Comparison of ENCODE assay signal across 8 cellular contexts in genomic region chr1:65254320-65255087, GRCh38. TPM values are rescaled to one million over a fixed set of nuclear protein-coding genes. Genes with fewer than 3 reads are reported as not detected.
DNase-seq lines count a peak whose midpoint lies in the region; ATAC-seq and TF ChIP-seq lines count a peak whose summit lies in the region.

No MANE protein-coding gene starts in this region.

- peak overlapping the region in 1 of 2 donors; percentile 65 for H3K27ac Mint-ChIP-seq in activated naive CD4-positive, alpha-beta T cell treated with anti-CD3 and anti-CD28 coated beads, Interleukin-2, amount 50 U/mL, for 72 hours

- peak overlapping the region; percentile 69; the same call in 1 of the 2 replicates for H3K9ac ChIP-seq in MM.1S (ENCODE audit: low read length)

- peak overlapping the region; percentile 96 for H3K4me3 ChIP-seq in MM.1S (ENCODE audit: low read length)
- peak overlapping the region; percentile 72 for H3K4me3 ChIP-seq in upper lobe of right lung

- no peaks in the 10 kb centered on the region for H3K9me2 ChIP-seq in MM.1S (replicated peaks; ENCODE audit: insufficient read depth, low read length)

- no peaks in the 10 kb centered on the region for H3K27me3 ChIP-seq in MM.1S (replicated peaks; ENCODE audit: insufficient read depth, low read length)
- H3K27me3 ChIP-seq in upper lobe of right lung, result no peaks in the 10 kb centered on the region

- H3K9me3 ChIP-seq in MM.1S (replicated peaks; ENCODE audit: insufficient read depth, low read length), result no peaks in the 10 kb centered on the region
- no peaks in the 10 kb centered on the region for H3K9me3 ChIP-seq in upper lobe of right lung

- peaks cover 0 to 5% of the 10 kb centered on the region in 2 donors for H3K36me3 Mint-ChIP-seq in activated naive CD4-positive, alpha-beta T cell treated with anti-CD3 and anti-CD28 coated beads, Interleukin-2, amount 50 U/mL, for 72 hours

- DNase-seq in GM10248 (ENCODE audit: extremely low spot score), result peak; percentile 92
- DNase-seq in HCEC 1CT, result peak; percentile 69
- peak; percentile 93 for DNase-seq in MM.1S
- peak; percentile 85 to 89 for DNase-seq in activated naive CD4-positive, alpha-beta T cell treated with anti-CD3 and anti-CD28 coated beads, Interleukin-2, amount 50 U/mL, for 72 hours (ENCODE audit: low spot score in 2 of 2)
- DNase-seq in cardiac septum (ENCODE audit: low spot score), result peak; percentile 92
- DNase-seq in pons (ENCODE audit: low spot score), result peak; percentile 80
- DNase-seq in upper lobe of right lung, result peak; percentile 93

- no peaks in the 10 kb centered on the region for H4K20me1 ChIP-seq in MM.1S (ENCODE audit: insufficient read depth, low read length)

- peak; percentile 83 for ATAC-seq in SK-N-SH treated with all-trans-retinoic acid at 6 μM for 48 hours
- peak; percentile 96 for ATAC-seq in activated naive CD4-positive, alpha-beta T cell treated with anti-CD3 and anti-CD28 coated beads, Interleukin-2, amount 50 U/mL, for 72 hours
- peak; percentile 96 for ATAC-seq in upper lobe of right lung

- H3K4me1 ChIP-seq in MM.1S (ENCODE audit: low read length) (peaks cover 10% of the 10 kb centered on the region; the same call in 1 of the 2 replicates), upper lobe of right lung (peaks cover 3% of the 10 kb centered on the region)

- H3F3A ChIP-seq in MM.1S (ENCODE audit: insufficient read depth, low read length), result no peaks in the 10 kb centered on the region

- peak overlapping the region; percentile 98 for H3K4me2 ChIP-seq in MM.1S (ENCODE audit: low read depth, low read length)

- peak overlapping the region; percentile 96 for H2AFZ ChIP-seq in MM.1S (ENCODE audit: low read length)

- no peaks in the 10 kb centered on the region for H3K79me2 ChIP-seq in MM.1S (ENCODE audit: low read length)

- peak overlapping the region; percentile 41; the same call in 1 of the 2 replicates for H3K27ac ChIP-seq in MM.1S (ENCODE audit: low read length)
- H3K27ac ChIP-seq in upper lobe of right lung, result no peak overlapping the region

- TF ChIP-seq CTCF in GM10248 (IDR thresholded peaks at IDR 0.05; ENCODE audit: control extremely low read depth, extremely low read depth, low read depth, missing control alignments), result no peak
- TF ChIP-seq CTCF in MM.1S (IDR thresholded peaks at IDR 0.05; ENCODE audit: low read length), result no peak
- peak; percentile 15 for TF ChIP-seq CTCF in upper lobe of right lung (IDR thresholded peaks at IDR 0.05)

- H3K36me3 ChIP-seq in MM.1S (replicated peaks; ENCODE audit: insufficient read depth, low read length) (no peaks in the 10 kb centered on the region), upper lobe of right lung (no peaks in the 10 kb centered on the region)

- CTCF ChIA-PET in GM10248 (lab: Yijun Ruan, JAX), result interaction anchor here (0.8 to 2.8 kb wide), 7 partner anchors 9 to 169 kb away, joined by 3 to 8 read pairs (median 4); no protein-coding TSS in a partner anchor

- no peaks in the 10 kb centered on the region for H3K9me3 Mint-ChIP-seq in activated naive CD4-positive, alpha-beta T cell treated with anti-CD3 and anti-CD28 coated beads, Interleukin-2, amount 50 U/mL, for 72 hours

- intact Hi-C loops in cardiac septum (cut with DNase I) (loop anchor here (2.0 to 5.0 kb wide), 2 partner anchors 54 to 168 kb away; partner anchors contain the start of genes DNAJC6, LEPR and LEPROT), upper lobe of right lung (cut with DNase I) (no loop called here)

- POLR2A ChIA-PET in GM10248 (lab: Yijun Ruan, JAX), result interaction anchor here (0.5 kb wide), 1 partner anchor 264 kb away, joined by 3 read pairs; no protein-coding TSS in a partner anchor

TF ChIP-seq in SK-N-SH treated with all-trans-retinoic acid at 6 μM for 48 hours, 23 proteins besides CTCF, POLR2A, EP300 and RAD21:
- TF ChIP-seq ZNF70 (CRISPR knock-in tag; IDR thresholded peaks at IDR 0.05), result no peak

RNA-seq across cellular contexts. Expression of gene DNAJC6, which starts 54.8 kb away (rescaled TPM):
- total RNA-seq in activated naive CD4-positive, alpha-beta T cell treated with anti-CD3 and anti-CD28 coated beads, Interleukin-2, amount 50 U/mL, for 72 hours, result 1 to 10 TPM in 1 of 2 donors, under 1 TPM in 1; 0.91 to 3.1 TPM
- total RNA-seq in cardiac septum (6.5 TPM), upper lobe of right lung (6.6 TPM)
